Comparison of ENCODE assay signal across 2 cellular contexts in genomic region chr5:139392324-139392677, GRCh38.
TF ChIP-seq lines count a peak whose summit lies in the region.

No MANE protein-coding gene starts in this region.

TF ChIP-seq in A549, 52 proteins besides CTCF, POLR2A, EP300 and RAD21:
- TF ChIP-seq ATOH8 (CRISPR knock-in tag; IDR thresholded peaks at IDR 0.05; ENCODE audit: low read depth) (no peak), ZC3H11A (IDR thresholded peaks at IDR 0.05) (no peak), RFX5 (IDR thresholded peaks at IDR 0.05) (no peak), POLR2AphosphoS2 (conservative IDR thresholded peaks at IDR 0.05; ENCODE audit: low read length) (0 out of 2 replicates have a peak, but pooled peaks have one; percentile 48), BCL3 (IDR thresholded peaks at IDR 0.05) (0 out of 3 replicates have a peak, but pooled peaks have one; percentile 24), CBX2 (IDR thresholded peaks at IDR 0.05; ENCODE audit: borderline replicate concordance, low read depth) (no peak), JUN (IDR thresholded peaks at IDR 0.05) (peak; percentile 50 to 55; a peak in 3 of 5 replicates), PHF8 (IDR thresholded peaks at IDR 0.05; ENCODE audit: borderline replicate concordance, low read depth) (peak; percentile 47; the same call in 1 of the 2 replicates), HMGXB4 (CRISPR knock-in tag; IDR thresholded peaks at IDR 0.05; ENCODE audit: borderline replicate concordance) (no peak), HEYL (CRISPR knock-in tag; IDR thresholded peaks at IDR 0.05) (no peak)
TF ChIP-seq in A549: peak in this region for 4.

TF ChIP-seq in WTC11, 78 proteins besides CTCF, POLR2A, EP300 and RAD21:
- TF ChIP-seq SMAD3 (CRISPR knock-in tag; IDR thresholded peaks at IDR 0.05; ENCODE audit: borderline replicate concordance) = no peak
- peak; percentile 61; the same call in 1 of the 2 replicates for TF ChIP-seq ZNF423 (CRISPR knock-in tag; IDR thresholded peaks at IDR 0.05)
